Comparison of ENCODE assay signal across 8 cellular contexts in genomic region chr2:74833418-74834233, GRCh38. TPM values are rescaled to one million over a fixed set of nuclear protein-coding genes. Genes with fewer than 3 reads are reported as not detected.
DNase-seq lines count a peak whose midpoint lies in the region; ATAC-seq, FAIRE-seq and TF ChIP-seq lines count a peak whose summit lies in the region.

HK2 (plus strand) TSS chr2:74834127; CDS start chr2:74834581, 454 bp downstream.

- H3K9me3 ChIP-seq in astrocyte (ENCODE audit: insufficient read depth, low read depth, low read length): no peaks in the 10 kb centered on the region
- H3K9me3 ChIP-seq in sigmoid colon: no peaks in the 10 kb centered on the region

- TF ChIP-seq CTCF in astrocyte (IDR thresholded peaks at IDR 0.05; ENCODE audit: insufficient read depth, low read depth, low read length): no peak
- no peak for TF ChIP-seq CTCF in sigmoid colon (IDR thresholded peaks at IDR 0.05)

- peaks cover 14% of the 10 kb centered on the region for H4K20me1 ChIP-seq in astrocyte (ENCODE audit: insufficient read depth, low read length)

- peak within 1 kb of the TSS; percentile 94 for H2AFZ ChIP-seq in astrocyte (ENCODE audit: low read depth, low read length)

- H3K4me3 ChIP-seq in astrocyte (ENCODE audit: insufficient read depth, low read depth, low read length) (peak within 1 kb of the TSS; percentile 79), sigmoid colon (peak within 1 kb of the TSS; percentile 13 to 64 (median 50))

- DNase-seq in GM12892 (ENCODE audit: insufficient read length) (peak; percentile 96), NCI-H1105 treated with DMSO at 0.1 percent for 48 hours (lab: John Stamatoyannopoulos, UW) (peak; percentile 58), T-helper 22 cell (ENCODE audit: low read depth) (peak; percentile 71), astrocyte (ENCODE audit: low read depth) (peak; percentile 69), hippocampal formation (lab: John Stamatoyannopoulos, UW) (peak; percentile 59 to 73), sigmoid colon (peak; percentile 83), NCI-H187 treated with DMSO at 0.1 percent for 48 hours (lab: John Stamatoyannopoulos, UW) (no peak)

- peak within 1 kb of the TSS; percentile 98 for H3K4me3 Mint-ChIP-seq in astrocyte (ENCODE audit: unreplicated experiment)

- TF ChIP-seq POLR2A in GM12892 (IDR thresholded peaks at IDR 0.05; ENCODE audit: low read depth, low read length): peak; percentile 42; the same call in 1 of the 2 replicates
- TF ChIP-seq POLR2A in sigmoid colon (IDR thresholded peaks at IDR 0.05): peak in 1 of 2 donors; percentile 39

- peak; percentile 81 for ATAC-seq in HG02588 (IDR thresholded peaks at IDR 0.05; ENCODE audit: unreplicated experiment)

- H3K4me1 Mint-ChIP-seq in astrocyte (ENCODE audit: low read depth, unreplicated experiment): peaks cover 22% of the 10 kb centered on the region

- H3K4me2 ChIP-seq in astrocyte (ENCODE audit: low read length): peak within 1 kb of the TSS; percentile 98

- WGBS in sigmoid colon, 2 donors: 3 to 7% methylated on average over 67 of the region's 67 CpGs

- H3K27ac Mint-ChIP-seq in astrocyte (ENCODE audit: unreplicated experiment): peak within 1 kb of the TSS; percentile 84

- peak within 1 kb of the TSS; percentile 77 for H3K9ac ChIP-seq in astrocyte (ENCODE audit: low read length)

- FAIRE-seq in GM12892 (lab: Jason Lieb, UNC): peak; percentile 96
- no peak for FAIRE-seq in astrocyte (lab: Jason Lieb, UNC)

- no peaks in the 10 kb centered on the region for H3K27me3 Mint-ChIP-seq in astrocyte (ENCODE audit: low read depth, unreplicated experiment)

- H3K4me1 ChIP-seq in astrocyte (ENCODE audit: insufficient read depth, low read length): peaks cover 13% of the 10 kb centered on the region
- peaks cover 0 to 29% (median 23%) of the 10 kb centered on the region in 4 donors for H3K4me1 ChIP-seq in sigmoid colon

- H3K27ac ChIP-seq in astrocyte (ENCODE audit: low read depth, low read length): peak within 1 kb of the TSS; percentile 38
- H3K27ac ChIP-seq in sigmoid colon: peak within 1 kb of the TSS; percentile 13 to 57 (median 30)

- peaks cover 17% of the 10 kb centered on the region for H3K79me2 ChIP-seq in astrocyte (ENCODE audit: insufficient read depth, low read length)

- no peaks in the 10 kb centered on the region for H3K9me3 Mint-ChIP-seq in astrocyte (ENCODE audit: unreplicated experiment)

- intact Hi-C loops in sigmoid colon (cut with DNase I): no loop called here

- H3K27me3 ChIP-seq in astrocyte (ENCODE audit: insufficient read depth, low read length) (no peaks in the 10 kb centered on the region), sigmoid colon (peaks cover 6 to 29% (median 28%) of the 10 kb centered on the region in 3 donors)

- TF ChIP-seq EP300 in sigmoid colon (IDR thresholded peaks at IDR 0.05): no peak

- H3K36me3 Mint-ChIP-seq in astrocyte (ENCODE audit: low read depth, unreplicated experiment): peaks cover 1% of the 10 kb centered on the region

- H3K36me3 ChIP-seq in astrocyte (ENCODE audit: insufficient read depth, low read length): no peaks in the 10 kb centered on the region
- no peaks in the 10 kb centered on the region for H3K36me3 ChIP-seq in sigmoid colon

RNA-seq across cellular contexts. Expression of gene HK2, which starts in this region (rescaled TPM):
- 49.7 TPM for polyA plus RNA-seq in GM12892 (2012; ENCODE audit: missing spikeins)
- 46.2 and 46.7 TPM in 2 replicates for total RNA-seq in astrocyte
- 1 to 10 TPM; 1.3 to 1.9 (median 1.6) TPM for total RNA-seq in sigmoid colon
- polyA plus RNA-seq in sigmoid colon: 100 to 1,000 TPM in 1 of 3 donors, 10 to 100 TPM in 2; 39.6 to 118 (median 57.3) TPM

Comparison
In these comparisons a context has a peak if more than half of its experiments do, and no peak if none do; other contexts are left out.
1. RNA of gene HK2 (total RNA-seq): 46.2 to 46.7 TPM in astrocyte; 1.3 to 1.9 TPM in sigmoid colon; every median in the first group is over 10 times any median in the second.